Comparison of ENCODE assay signal across 8 cellular contexts in genomic region chr14:67815573-67816235, GRCh38. TPM values are rescaled to one million over a fixed set of nuclear protein-coding genes. Genes with fewer than 3 reads are reported as not detected.
A peak's percentile ranks its signal among the peaks of the same experiment; 100 is the strongest.
DNase-seq lines count a peak whose midpoint lies in the region; ATAC-seq and TF ChIP-seq lines count a peak whose summit lies in the region.

No MANE protein-coding gene starts in this region.

- no peaks in the 10 kb centered on the region for H3K27me3 ChIP-seq in esophagus (ENCODE audit: control insufficient read depth in 1 of 2, insufficient read depth in 2 of 2, low read length in 2 of 2)

- peak overlapping the region; percentile 93 for H3K4me3 Mint-ChIP-seq in activated CD4-positive, alpha-beta T cell treated with anti-CD3 and anti-CD28 coated beads, Interleukin-2, amount 10 ng/mL, durations not matched to agents 7 days and 5 days

- 5 to 7% methylated on average over 15 of the region's 15 CpGs for WGBS in esophagus, 2 donors

- no peak for ATAC-seq in HG03378 (IDR thresholded peaks at IDR 0.05; ENCODE audit: unreplicated experiment)
- ATAC-seq in GM18867 (IDR thresholded peaks at IDR 0.05; ENCODE audit: unreplicated experiment) = no peak

- H3K36me3 Mint-ChIP-seq in activated CD4-positive, alpha-beta T cell treated with anti-CD3 and anti-CD28 coated beads, Interleukin-2, amount 10 ng/mL, durations not matched to agents 7 days and 5 days (ENCODE audit: low read depth) = peaks cover 10% of the 10 kb centered on the region

- TF ChIP-seq CTCF in GM10248 (IDR thresholded peaks at IDR 0.05; ENCODE audit: control extremely low read depth, extremely low read depth, low read depth, missing control alignments) = no peak

- H3K4me3 ChIP-seq in esophagus (ENCODE audit: low read depth in 1 of 2, low read length in 2 of 2) = peak overlapping the region; percentile 66 to 80

- no peaks in the 10 kb centered on the region for H3K9me3 Mint-ChIP-seq in activated CD4-positive, alpha-beta T cell treated with anti-CD3 and anti-CD28 coated beads, Interleukin-2, amount 10 ng/mL, durations not matched to agents 7 days and 5 days

- no peaks in the 10 kb centered on the region for H3K9me3 ChIP-seq in esophagus (ENCODE audit: control insufficient read depth in 2 of 2, insufficient read depth in 1 of 2, low read depth in 1 of 2, low read length in 1 of 2)

- H3K27ac ChIP-seq in esophagus (ENCODE audit: low read depth in 2 of 2, low read length in 1 of 2) = peak overlapping the region; percentile 6 to 69

- H3K27ac Mint-ChIP-seq in activated CD4-positive, alpha-beta T cell treated with anti-CD3 and anti-CD28 coated beads, Interleukin-2, amount 10 ng/mL, durations not matched to agents 7 days and 5 days = peak overlapping the region; percentile 97

- no peak for DNase-seq in activated CD4-positive, alpha-beta T cell treated with anti-CD3 and anti-CD28 coated beads, Interleukin-2, amount 10 ng/mL, durations not matched to agents 7 days and 5 days
- no peak for DNase-seq in activated CD4-positive, alpha-beta T cell treated with anti-CD3 and anti-CD28 coated beads for 1 hour
- DNase-seq in SK-MEL-5 (ENCODE audit: low read depth, low spot score) (peak; percentile 63), non-pigmented ciliary epithelial cell (ENCODE audit: low read depth) (peak; percentile 34), GM10248 (ENCODE audit: extremely low spot score) (no peak)

- peaks cover 0 to 2% of the 10 kb centered on the region in 2 donors for H3K4me1 ChIP-seq in esophagus (ENCODE audit: control insufficient read depth in 2 of 2, insufficient read depth in 2 of 2, low read length in 1 of 2)

- POLR2A ChIA-PET in activated CD4-positive, alpha-beta T cell treated with anti-CD3 and anti-CD28 coated beads, Interleukin-2, amount 10 ng/mL, durations not matched to agents 7 days and 5 days (lab: Charles Lee) = no interaction called here
- POLR2A ChIA-PET in GM10248 (lab: Yijun Ruan, JAX) = no interaction called here

- peaks cover 59% of the 10 kb centered on the region for H3K4me1 Mint-ChIP-seq in activated CD4-positive, alpha-beta T cell treated with anti-CD3 and anti-CD28 coated beads, Interleukin-2, amount 10 ng/mL, durations not matched to agents 7 days and 5 days

- CTCF ChIA-PET in activated CD4-positive, alpha-beta T cell treated with anti-CD3 and anti-CD28 coated beads, Interleukin-2, amount 10 ng/mL, durations not matched to agents 7 days and 5 days (lab: Charles Lee) = interaction anchor here (1.0 to 1.6 kb wide), 2 partner anchors 9 to 118 kb away, joined by 3 to 5 read pairs; no protein-coding TSS in a partner anchor
- CTCF ChIA-PET in GM10248 (lab: Yijun Ruan, JAX) = no interaction called here

- no peaks in the 10 kb centered on the region for H3K27me3 Mint-ChIP-seq in activated CD4-positive, alpha-beta T cell treated with anti-CD3 and anti-CD28 coated beads, Interleukin-2, amount 10 ng/mL, durations not matched to agents 7 days and 5 days

- H3K36me3 ChIP-seq in esophagus (ENCODE audit: control insufficient read depth in 2 of 2, insufficient read depth in 2 of 2, low read length in 1 of 2) = no peaks in the 10 kb centered on the region

- in situ Hi-C loops in SK-MEL-5 (cut with HindIII; ENCODE audit: low pct_unique_long_range_greater_than_20kb, low sequenced_read_pairs) = no loop called here

RNA-seq across cellular contexts. Expression of gene ZFYVE26, which starts 0.7 kb away (rescaled TPM):
- total RNA-seq in activated CD4-positive, alpha-beta T cell treated with anti-CD3 and anti-CD28 coated beads, Interleukin-2, amount 10 ng/mL, durations not matched to agents 7 days and 5 days = 10 to 100 TPM; 25.2 to 27.4 TPM
- 84.0 and 85.2 TPM in 2 replicates for total RNA-seq in SK-MEL-5 (2014; rRNA removed; shearing (Covaris generic))
- 30.6 and 43.1 TPM in 2 replicates for polyA plus RNA-seq in SK-MEL-5 (2015; cell fraction: cytosol; rRNA removed)
- 144 and 176 TPM in 2 replicates for polyA plus RNA-seq in SK-MEL-5 (2015; cell fraction: nucleus; rRNA removed)
- 1 to 10 TPM; 3.7 to 5.1 TPM for polyA plus RNA-seq in esophagus

RNA-seq across cellular contexts. Expression of gene RAD51B, which starts 3.9 kb away (rescaled TPM):
- total RNA-seq in activated CD4-positive, alpha-beta T cell treated with anti-CD3 and anti-CD28 coated beads, Interleukin-2, amount 10 ng/mL, durations not matched to agents 7 days and 5 days = 10 to 100 TPM; 20.6 to 30.3 TPM
- 28.9 and 30.6 TPM in 2 replicates for total RNA-seq in SK-MEL-5 (2014; rRNA removed; shearing (Covaris generic))
- polyA plus RNA-seq in SK-MEL-5 (2015; cell fraction: cytosol; rRNA removed) = 8.4 and 13.5 TPM in 2 replicates
- 17.3 and 18.7 TPM in 2 replicates for polyA plus RNA-seq in SK-MEL-5 (2015; cell fraction: nucleus; rRNA removed)
- 1 to 10 TPM; 3.2 to 4.0 TPM for polyA plus RNA-seq in esophagus

Comparison
In these comparisons a context has a peak if more than half of its experiments do, and no peak if none do; other contexts are left out.
1. DNase-seq: peak in SK-MEL-5 (single experiment) and non-pigmented ciliary epithelial cell (single experiment); none in activated CD4-positive, alpha-beta T cell treated with anti-CD3 and anti-CD28 coated beads, Interleukin-2, amount 10 ng/mL, durations not matched to agents 7 days and 5 days (single experiment), activated CD4-positive, alpha-beta T cell treated with anti-CD3 and anti-CD28 coated beads for 1 hour (single experiment) and GM10248 (single experiment).